13 cellular contexts compared by ENCODE assay signal in the genomic region with DNA sequence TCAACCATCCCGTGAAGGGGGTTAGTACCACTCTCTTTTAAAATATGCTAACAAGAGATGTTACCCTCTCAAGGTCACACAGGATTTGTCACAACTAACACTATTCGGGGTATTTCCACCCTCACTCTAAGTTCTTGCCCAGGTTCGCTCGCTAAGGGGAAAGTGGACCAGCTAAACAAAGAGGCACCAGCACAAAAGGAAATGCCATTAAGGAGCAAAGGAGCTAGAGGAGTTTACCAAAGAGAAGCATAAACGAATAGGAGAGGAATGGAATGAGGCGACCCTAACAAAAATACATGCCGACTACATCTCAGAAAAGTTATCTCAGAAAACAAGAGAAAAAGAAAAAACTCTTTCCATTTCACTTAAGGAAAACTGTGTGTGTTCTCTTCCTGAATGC.
A peak's percentile ranks its signal among the peaks of the same experiment; 100 is the strongest.
DNase-seq lines count a peak whose midpoint lies in the region; ATAC-seq, FAIRE-seq and TF ChIP-seq lines count a peak whose summit lies in the region.
"Had no signal": no experiment of that assay in that cellular context is flagged by ENCODE, and none has a peak within 500 bp of the region (broad histone marks: within the 10 kb centered on the region; RNA-seq: fewer than 3 reads in every experiment).

No MANE protein-coding gene starts in this region.

- H3K36me3 ChIP-seq in HCT116 (ENCODE audit: control insufficient read depth in 1 of 2, insufficient read depth in 2 of 2, low read length in 2 of 2), result no peaks in the 10 kb centered on the region
- no peaks in the 10 kb centered on the region for H3K36me3 ChIP-seq in brain microvascular endothelial cell (replicated peaks)
- H3K36me3 ChIP-seq in mesendoderm (ENCODE audit: control insufficient read depth, insufficient read depth, low read length), result no peaks in the 10 kb centered on the region
- H3K36me3 ChIP-seq in smooth muscle cell (ENCODE audit: low read depth), result no peaks in the 10 kb centered on the region

- H4K20me1 ChIP-seq in HCT116 (ENCODE audit: insufficient read depth), result no peaks in the 10 kb centered on the region
- no peaks in the 10 kb centered on the region for H4K20me1 ChIP-seq in smooth muscle cell (ENCODE audit: low read depth)

- H3K27me3 ChIP-seq in HCT116 (ENCODE audit: insufficient read depth, low read length) (no peaks in the 10 kb centered on the region), brain microvascular endothelial cell (replicated peaks) (no peaks in the 10 kb centered on the region), mesendoderm (ENCODE audit: insufficient read depth, low read length, poor library complexity) (no peaks in the 10 kb centered on the region), smooth muscle cell (ENCODE audit: low read depth) (no peaks in the 10 kb centered on the region)

- POLR2A ChIA-PET in HCT116 (lab: Charles Lee), result no interaction called here

- H3F3A ChIP-seq in smooth muscle cell (ENCODE audit: low read depth), result peaks cover 5% of the 10 kb centered on the region

- H3K4me1 ChIP-seq in HCT116 (ENCODE audit: control insufficient read depth in 1 of 2, insufficient read depth in 2 of 2, low read length in 2 of 2) (peaks cover 0 to 4% of the 10 kb centered on the region in 2 experiments; a peak in 1 of 4 replicates), mesendoderm (ENCODE audit: control insufficient read depth, low read depth, low read length) (peaks cover 6% of the 10 kb centered on the region), smooth muscle cell (ENCODE audit: low read depth) (peaks cover 13% of the 10 kb centered on the region)
- H3K4me1 ChIP-seq: Caco-2 had no signal

- H3K27ac ChIP-seq in HCT116 (ENCODE audit: low read depth, low read length) (no peak overlapping the region), brain microvascular endothelial cell (peak overlapping the region; percentile 20), mesendoderm (ENCODE audit: low read depth, low read length) (no peak overlapping the region), smooth muscle cell (ENCODE audit: low read depth) (peak overlapping the region; percentile 95)

- TF ChIP-seq CTCF in HCT116 (IDR thresholded peaks at IDR 0.05 in 2 of 3, conservative IDR thresholded peaks at IDR 0.05 in 1 of 3; ENCODE audit: borderline replicate concordance in 1 of 3, insufficient read depth in 1 of 3, low read depth in 2 of 3, low read length in 2 of 3) (no peak), brain microvascular endothelial cell (IDR thresholded peaks at IDR 0.05; ENCODE audit: low read depth, low read length, missing control alignments) (no peak), smooth muscle cell (IDR thresholded peaks at IDR 0.05; ENCODE audit: borderline replicate concordance, insufficient read depth, poor library complexity, severe bottlenecking) (no peak)

- RAD21 ChIA-PET in HCT116 (lab: Charles Lee; ENCODE audit: low non-redundant PET in 1 of 2, low total read pairs in 2 of 2, uncharacterized antibody in 2 of 2, unreplicated experiment in 2 of 2), result no interaction called here

- no peak overlapping the region for H3K4ac ChIP-seq in mesendoderm (ENCODE audit: low read depth, low read length)

- WGBS in mesendoderm (ENCODE audit: extremely low coverage, insufficient coverage, low lambda C conversion rate), result no CpG with 5 or more reads among the region's 7 CpGs
- WGBS in smooth muscle cell (ENCODE audit: low lambda C conversion rate), result 65% methylated on average over 7 of the region's 7 CpGs

- no peak for FAIRE-seq in GM12891 (lab: Jason Lieb, UNC)
- FAIRE-seq: GM19239 had no signal

- H2BK5ac ChIP-seq in mesendoderm (ENCODE audit: low read length), result no peak overlapping the region

- BruUV-seq in HCT116 (replicated peaks; lab: Mats Ljungman, UMichigan), result TSS peak; percentile 12

- intact Hi-C loops in HCT116 (cut with micrococcal nuclease), result no loop called here

- H3K4me2 ChIP-seq in HCT116 (ENCODE audit: low read length) (no peak overlapping the region), mesendoderm (ENCODE audit: low read length) (no peak overlapping the region), smooth muscle cell (peak overlapping the region; percentile 38)

- peaks cover 23% of the 10 kb centered on the region for H3K79me1 ChIP-seq in mesendoderm (ENCODE audit: low read length)

- DNase-seq in HCT116 (ENCODE audit: low read depth, low spot score), result no peak
- DNase-seq in brain microvascular endothelial cell, result no peak
- DNase-seq in mesendoderm, result no peak
- no peak for DNase-seq in smooth muscle cell (lab: John Stamatoyannopoulos, UW; ENCODE audit: unreplicated experiment)
- DNase-seq in activated naive CD4-positive, alpha-beta T cell treated with Interleukin-2 at 50 U/mL for 16 hours, result no peak
- no peak for DNase-seq in AG20443 (ENCODE audit: low spot score)
- DNase-seq in GM12891 (ENCODE audit: insufficient read length, low spot score), result no peak
- DNase-seq: ACHN; Caco-2; CD4-positive, CD25-positive, alpha-beta regulatory T cell; KBM-7; NCI-H1048 had no signal

- no peak overlapping the region for H4K8ac ChIP-seq in mesendoderm (ENCODE audit: low read depth, low read length)

- TF ChIP-seq POLR2A in HCT116 (IDR thresholded peaks at IDR 0.05; ENCODE audit: borderline replicate concordance, extremely low read depth, insufficient read depth, insufficient read length) (no peak), GM12891 (IDR thresholded peaks at IDR 0.05; ENCODE audit: low read depth, low read length) (no peak)

- no peak overlapping the region for H3K56ac ChIP-seq in mesendoderm (ENCODE audit: low read length)

- in situ Hi-C loops in brain microvascular endothelial cell (cut with HindIII; ENCODE audit: low pct_ligation_motif_present, low sequenced_read_pairs), result no loop called here

- H2BK15ac ChIP-seq in mesendoderm (replicated peaks; ENCODE audit: low read depth), result no peak overlapping the region

- no peak overlapping the region for H2BK120ac ChIP-seq in mesendoderm (ENCODE audit: low read depth, low read length)

- H3K9me3 ChIP-seq in HCT116 (ENCODE audit: control insufficient read depth in 1 of 2, insufficient read depth in 1 of 2, low read depth in 1 of 2, low read length in 2 of 2) (no peaks in the 10 kb centered on the region), smooth muscle cell (replicated peaks; ENCODE audit: low read depth) (no peaks in the 10 kb centered on the region)
- H3K9me3 ChIP-seq: Caco-2 had no signal

- no peak overlapping the region for H3K9ac ChIP-seq in HCT116 (ENCODE audit: low read length)
- H3K9ac ChIP-seq in mesendoderm (ENCODE audit: low read length), result no peak overlapping the region
- peak overlapping the region; percentile 7 for H3K9ac ChIP-seq in smooth muscle cell (ENCODE audit: low read depth)

- CTCF ChIA-PET in HCT116 (lab: Charles Lee), result no interaction called here

- H3K23ac ChIP-seq in mesendoderm (ENCODE audit: low read length), result no peak overlapping the region

- ATAC-seq in HCT116, result no peak

- H2AK5ac ChIP-seq in mesendoderm (ENCODE audit: low read length), result no peak overlapping the region

- 0 out of 2 replicates have a peak, but pooled peaks cover 4% of the 10 kb centered on the region for H3K79me2 ChIP-seq in HCT116 (ENCODE audit: insufficient read depth, low read length)
- peaks cover 17% of the 10 kb centered on the region for H3K79me2 ChIP-seq in mesendoderm (ENCODE audit: control insufficient read depth, insufficient read depth, low read length)
- H3K79me2 ChIP-seq in smooth muscle cell (ENCODE audit: low read depth), result no peaks in the 10 kb centered on the region

- no peaks in the 10 kb centered on the region for H3K9me2 ChIP-seq in HCT116 (ENCODE audit: insufficient read depth)

- no peak overlapping the region for H4K5ac ChIP-seq in mesendoderm (ENCODE audit: low read length)

- H3K18ac ChIP-seq in mesendoderm (ENCODE audit: low read length), result peak overlapping the region; percentile 25

- no peak overlapping the region for H3K4me3 ChIP-seq in HCT116 (replicated peaks in 1 of 2; ENCODE audit: low read depth in 1 of 2, low read length in 2 of 2)
- no peak overlapping the region for H3K4me3 ChIP-seq in brain microvascular endothelial cell (ENCODE audit: low read depth, low read length)
- no peak overlapping the region for H3K4me3 ChIP-seq in mesendoderm (ENCODE audit: low read length)
- H3K4me3 ChIP-seq in smooth muscle cell, result no peak overlapping the region

- H2AFZ ChIP-seq in HCT116 (ENCODE audit: low read depth, low read length, poor library complexity, severe bottlenecking) (no peak overlapping the region), smooth muscle cell (ENCODE audit: low read depth) (no peak overlapping the region)

- TF ChIP-seq RAD21 in HCT116 (IDR thresholded peaks at IDR 0.05; ENCODE audit: low read depth), result no peak

TF ChIP-seq in HCT116, 20 proteins besides CTCF, POLR2A, EP300 and RAD21 (continues in another document):
- TF ChIP-seq SIN3A (IDR thresholded peaks at IDR 0.05; ENCODE audit: low read depth), result no peak

TF ChIP-seq in GM12891, 5 proteins besides CTCF, POLR2A, EP300 and RAD21:
- no peak for TF ChIP-seq TAF1 (IDR thresholded peaks at IDR 0.05; ENCODE audit: low read depth, low read length)
- TF ChIP-seq PAX5 (IDR thresholded peaks at IDR 0.05; ENCODE audit: insufficient read depth, low read length, severe bottlenecking), result no peak
- TF ChIP-seq POLR2AphosphoS5 (IDR thresholded peaks at IDR 0.05; ENCODE audit: low read depth, low read length), result no peak
- no peak for TF ChIP-seq SPI1 (IDR thresholded peaks at IDR 0.05; ENCODE audit: low read depth, low read length)
- TF ChIP-seq POU2F2 (IDR thresholded peaks at IDR 0.05; ENCODE audit: low read depth, low read length), result no peak

Comparison
In these comparisons a context has a peak if more than half of its experiments do, and no peak if none do; other contexts are left out.
1. H3K27ac ChIP-seq: peak in brain microvascular endothelial cell (single experiment) and smooth muscle cell (single experiment); none in HCT116 (single experiment) and mesendoderm (single experiment).